22 cellular contexts compared by ENCODE assay signal in genomic region chr3:173140986-173141385, GRCh38. TPM values are rescaled to one million over a fixed set of nuclear protein-coding genes. Genes with fewer than 3 reads are reported as not detected.
"Had no signal": no experiment of that assay in that cellular context is flagged by ENCODE, and none has a peak within 500 bp of the region (broad histone marks: within the 10 kb centered on the region; RNA-seq: fewer than 3 reads in every experiment).

SPATA16 (minus strand) TSS chr3:173141235; CDS start chr3:173117731, 23,504 bp downstream.

- ATAC-seq: gastroesophageal sphincter; left cardiac atrium; mucosa of descending colon; naive thymus-derived CD8-positive, alpha-beta T cell had no signal

- H3K27me3 ChIP-seq: colonic mucosa, esophagus squamous epithelium, gastroesophageal sphincter, right atrium auricular region, sigmoid colon, stomach had no signal

- H3K36me3 ChIP-seq: colonic mucosa, esophagus squamous epithelium, gastroesophageal sphincter, right atrium auricular region, sigmoid colon, stomach had no signal

- H3K4me1 Mint-ChIP-seq: naive thymus-derived CD8-positive, alpha-beta T cell had no signal

- H3K36me3 Mint-ChIP-seq: naive thymus-derived CD8-positive, alpha-beta T cell had no signal

- H3K27me3 Mint-ChIP-seq: naive thymus-derived CD8-positive, alpha-beta T cell had no signal

- H3K4me3 Mint-ChIP-seq: naive thymus-derived CD8-positive, alpha-beta T cell had no signal

- H3K27ac ChIP-seq: colonic mucosa, esophagus squamous epithelium, gastroesophageal sphincter, right atrium auricular region, sigmoid colon, skin epidermis, stomach had no signal

- H3K9me3 ChIP-seq: colonic mucosa, esophagus squamous epithelium, gastroesophageal sphincter, mucosa of descending colon, right atrium auricular region, sigmoid colon, stomach had no signal

- DNase-seq: colonic mucosa; dermis blood vessel endothelial cell; esophagus squamous epithelium; foreskin fibroblast; kidney; left cardiac atrium; mammary epithelial cell; mucosa of descending colon; naive thymus-derived CD8-positive, alpha-beta T cell; sigmoid colon; stimulated activated CD4-positive, alpha-beta T cell treated with anti-CD3 and anti-CD28 coated beads, Interleukin-12 subunit alpha, Interleukin-12 subunit beta, amount 100 ng/mL, for 4 hours; stimulated activated naive CD4-positive, alpha-beta T cell; stomach; trophoblast cell had no signal

- H3K4me3 ChIP-seq: colonic mucosa, esophagus squamous epithelium, gastroesophageal sphincter, mucosa of descending colon, right atrium auricular region, sigmoid colon, skin epidermis, stomach had no signal

- H3K27ac Mint-ChIP-seq: naive thymus-derived CD8-positive, alpha-beta T cell had no signal

- H3K4me1 ChIP-seq: colonic mucosa, esophagus squamous epithelium, gastroesophageal sphincter, right atrium auricular region, sigmoid colon, stomach had no signal

RNA-seq across cellular contexts. Expression of gene SPATA16, which starts in this region (rescaled TPM):
- total RNA-seq: colonic mucosa; dermis blood vessel endothelial cell; epithelial cell of proximal tubule; esophagus squamous epithelium; gastroesophageal sphincter; kidney; left cardiac atrium; lower leg skin; mammary epithelial cell; mucosa of descending colon; naive thymus-derived CD8-positive, alpha-beta T cell; osteocyte; right atrium auricular region; sigmoid colon; stomach; urinary bladder had no signal
- polyA plus RNA-seq: mammary epithelial cell; naive thymus-derived CD8-positive, alpha-beta T cell; neural cell; sigmoid colon; stomach; urinary bladder had no signal
